5 cellular contexts compared by ENCODE assay signal in genomic region chr19:55485439-55486011, GRCh38. TPM values are rescaled to one million over a fixed set of nuclear protein-coding genes. Genes with fewer than 3 reads are reported as not detected.
DNase-seq lines count a peak whose midpoint lies in the region.

No MANE protein-coding gene starts in this region.

- peak overlapping the region; percentile 58 for H3K27ac ChIP-seq in effector memory CD4-positive, alpha-beta T cell (ENCODE audit: insufficient read depth, low read length, poor library complexity, severe bottlenecking)
- H3K27ac ChIP-seq in skin epidermis: peak overlapping the region; percentile 45 to 90 (median 80)

- H3K4me3 ChIP-seq in effector memory CD4-positive, alpha-beta T cell (ENCODE audit: insufficient read depth, low read depth, low read length, poor library complexity, severe bottlenecking): peak overlapping the region; percentile 75
- peak overlapping the region; percentile 37 to 63 (median 45) for H3K4me3 ChIP-seq in skin epidermis

- intact Hi-C loops in posterior vena cava (cut with DNase I): no loop called here

- DNase-seq in NCI-H2171 treated with DMSO at 0.1 percent for 48 hours (lab: John Stamatoyannopoulos, UW) (peak; percentile 95), posterior vena cava (ENCODE audit: low spot score) (no peak), hepatic stellate cell (ENCODE audit: low spot score) (no peak)
- DNase-seq in effector memory CD4-positive, alpha-beta T cell: no peak

- no peaks in the 10 kb centered on the region for H3K9me3 ChIP-seq in effector memory CD4-positive, alpha-beta T cell (ENCODE audit: control insufficient read depth, low read length)

- H3K27me3 ChIP-seq in effector memory CD4-positive, alpha-beta T cell (replicated peaks; ENCODE audit: control insufficient read depth, insufficient read depth, low read length, poor library complexity, severe bottlenecking): no peaks in the 10 kb centered on the region

- H3K4me1 ChIP-seq in effector memory CD4-positive, alpha-beta T cell (ENCODE audit: control insufficient read depth, insufficient read depth, low read length, poor library complexity, severe bottlenecking): peaks cover 19% of the 10 kb centered on the region

- H3K36me3 ChIP-seq in effector memory CD4-positive, alpha-beta T cell (ENCODE audit: control insufficient read depth, insufficient read depth, low read length): peaks cover 19% of the 10 kb centered on the region

RNA-seq across cellular contexts. Expression of gene NAT14, which starts 0.5 kb away (rescaled TPM):
- total RNA-seq in posterior vena cava: 10 to 100 TPM; 15.8 to 16.3 TPM

RNA-seq across cellular contexts. Expression of gene SSC5D, which starts 2.7 kb away (rescaled TPM):
- total RNA-seq in posterior vena cava: 10 to 100 TPM; 32.4 to 40.6 TPM

RNA-seq across cellular contexts. Expression of gene ZNF628, which starts 9.1 kb away (rescaled TPM):
- 1 to 10 TPM; 5.7 to 7.9 TPM for total RNA-seq in posterior vena cava

RNA-seq across cellular contexts. Expression of gene C19orf85, which starts 21.0 kb away (rescaled TPM):
- not detected for total RNA-seq in posterior vena cava

RNA-seq across cellular contexts. Expression of gene ISOC2, which starts 24.1 kb away (rescaled TPM):
- 10 to 100 TPM; 23.1 to 25.1 TPM for total RNA-seq in posterior vena cava
